Comparison of ENCODE assay signal across 1 cellular context in the genomic region with DNA sequence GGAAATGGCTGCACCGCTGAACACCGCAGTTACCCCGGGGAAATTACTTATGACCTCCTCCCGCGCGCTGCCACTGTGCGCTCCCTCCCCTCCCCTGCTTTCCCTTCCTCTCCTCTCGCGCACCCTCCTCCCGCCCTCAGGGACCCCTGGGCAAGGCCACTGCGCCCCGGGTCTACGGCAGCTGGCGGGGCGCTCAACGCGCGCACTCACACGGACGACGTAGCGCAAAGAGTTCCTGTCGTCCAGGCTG.
TF ChIP-seq lines count a peak whose summit lies in the region.

No MANE protein-coding gene starts in this region.

TF ChIP-seq in IMR-90, 13 proteins besides CTCF, POLR2A, EP300 and RAD21:
- TF ChIP-seq MAZ (IDR thresholded peaks at IDR 0.05; ENCODE audit: borderline replicate concordance, low read depth, low read length) (no peak), NFE2L2 (IDR thresholded peaks at IDR 0.05; ENCODE audit: low read depth, low read length) (no peak), FOS (IDR thresholded peaks at IDR 0.05; ENCODE audit: low read depth, low read length) (no peak), MAFK (IDR thresholded peaks at IDR 0.05; ENCODE audit: low read depth, low read length) (no peak), SMC3 (IDR thresholded peaks at IDR 0.05; ENCODE audit: low read depth, low read length) (no peak), CEBPB (IDR thresholded peaks at IDR 0.05; ENCODE audit: low read depth, low read length) (no peak), BHLHE40 (IDR thresholded peaks at IDR 0.05; ENCODE audit: low read depth, low read length) (no peak), RFX5 (IDR thresholded peaks at IDR 0.05; ENCODE audit: low read depth, low read length) (no peak), MXI1 (IDR thresholded peaks at IDR 0.05; ENCODE audit: borderline replicate concordance, low read depth, low read length) (no peak), RCOR1 (IDR thresholded peaks at IDR 0.05; ENCODE audit: insufficient replicate concordance, low read length) (no peak), CHD1 (IDR thresholded peaks at IDR 0.05; ENCODE audit: low read depth, low read length) (no peak)
- TF ChIP-seq, protein P1, sequence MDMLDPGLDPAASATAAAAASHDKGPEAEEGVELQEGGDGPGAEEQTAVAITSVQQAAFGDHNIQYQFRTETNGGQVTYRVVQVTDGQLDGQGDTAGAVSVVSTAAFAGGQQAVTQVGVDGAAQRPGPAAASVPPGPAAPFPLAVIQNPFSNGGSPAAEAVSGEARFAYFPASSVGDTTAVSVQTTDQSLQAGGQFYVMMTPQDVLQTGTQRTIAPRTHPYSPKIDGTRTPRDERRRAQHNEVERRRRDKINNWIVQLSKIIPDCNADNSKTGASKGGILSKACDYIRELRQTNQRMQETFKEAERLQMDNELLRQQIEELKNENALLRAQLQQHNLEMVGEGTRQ (IDR thresholded peaks at IDR 0.05; ENCODE audit: low read depth, low read length) = no peak
- TF ChIP-seq, protein P2, sequence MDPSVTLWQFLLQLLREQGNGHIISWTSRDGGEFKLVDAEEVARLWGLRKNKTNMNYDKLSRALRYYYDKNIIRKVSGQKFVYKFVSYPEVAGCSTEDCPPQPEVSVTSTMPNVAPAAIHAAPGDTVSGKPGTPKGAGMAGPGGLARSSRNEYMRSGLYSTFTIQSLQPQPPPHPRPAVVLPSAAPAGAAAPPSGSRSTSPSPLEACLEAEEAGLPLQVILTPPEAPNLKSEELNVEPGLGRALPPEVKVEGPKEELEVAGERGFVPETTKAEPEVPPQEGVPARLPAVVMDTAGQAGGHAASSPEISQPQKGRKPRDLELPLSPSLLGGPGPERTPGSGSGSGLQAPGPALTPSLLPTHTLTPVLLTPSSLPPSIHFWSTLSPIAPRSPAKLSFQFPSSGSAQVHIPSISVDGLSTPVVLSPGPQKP (IDR thresholded peaks at IDR 0.05; ENCODE audit: borderline replicate concordance, low read depth, low read length) = no peak
